In genomic region chr11:5285703-5286102, GRCh38 we compare ENCODE assay signal across 28 cellular contexts. TPM values are rescaled to one million over a fixed set of nuclear protein-coding genes. Genes with fewer than 3 reads are reported as not detected.
"Had no signal": no experiment of that assay in that cellular context is flagged by ENCODE, and none has a peak within 500 bp of the region (broad histone marks: within the 10 kb centered on the region; RNA-seq: fewer than 3 reads in every experiment).

No MANE protein-coding gene starts in this region.

- H3K4me3 ChIP-seq: cardiac muscle cell, hepatocyte, left lung, lung, right lobe of liver, skin epidermis, tibial artery had no signal

- ATAC-seq: activated T-cell treated with anti-CD3 and anti-CD28 coated beads, Interleukin-2, amount 50 U/mL, for 72 hours; left lung; naive thymus-derived CD4-positive, alpha-beta T cell; right lobe of liver had no signal

- H3K4me1 ChIP-seq: left lung, right lobe of liver had no signal

- H3K27ac ChIP-seq: cardiac muscle cell, hepatocyte, left lung, right lobe of liver, skin epidermis, tibial artery had no signal

- H3K9me3 ChIP-seq: left lung, right lobe of liver, tibial artery had no signal

- DNase-seq: activated CD4-positive, alpha-beta memory T cell treated with anti-CD3 and anti-CD28 coated beads for 36 hours; activated CD4-positive, alpha-beta T cell treated with anti-CD3 and anti-CD28 coated beads for 4 hours; activated CD4-positive, CD25-positive, alpha-beta regulatory T cell; activated effector memory CD4-positive, alpha-beta T cell treated with Interleukin-2 at 50 U/mL for 16 hours; activated naive CD4-positive, alpha-beta T cell treated with anti-CD3 and anti-CD28 coated beads for 36 hours; activated naive CD8-positive, alpha-beta T cell treated with anti-CD3 and anti-CD28 coated beads, Interleukin-2, amount 10 ng/mL, durations not matched to agents 7 days and 5 days; activated T-cell treated with anti-CD3 and anti-CD28 coated beads, Interleukin-2, amount 50 U/mL, for 72 hours; amniotic stem cell; cortex of kidney; erythroblast; foreskin melanocyte; glutamatergic neuron; immature natural killer cell; kidney glomerular epithelial cell; left lung; naive thymus-derived CD4-positive, alpha-beta T cell; occipital lobe; right lobe of liver; stimulated activated CD4-positive, alpha-beta T cell treated with anti-CD3 and anti-CD28 coated beads, Interleukin-1b, Interleukin-23, amount 100 ng/mL, for 48 hours; substantia nigra; T1000; tibial artery had no signal

- H3K27me3 ChIP-seq: cardiac muscle cell, hepatocyte, left lung, right lobe of liver, tibial artery had no signal

- H3K36me3 ChIP-seq: cardiac muscle cell, left lung, right lobe of liver, tibial artery had no signal

RNA-seq across cellular contexts. Expression of gene HBE1, which starts 16.0 kb away (rescaled TPM):
- total RNA-seq: activated CD4-positive, alpha-beta memory T cell treated with anti-CD3 and anti-CD28 coated beads for 36 hours; activated naive CD4-positive, alpha-beta T cell treated with anti-CD3 and anti-CD28 coated beads for 36 hours; activated naive CD8-positive, alpha-beta T cell treated with anti-CD3 and anti-CD28 coated beads, Interleukin-2, amount 10 ng/mL, durations not matched to agents 7 days and 5 days; activated T-cell treated with anti-CD3 and anti-CD28 coated beads, Interleukin-2, amount 50 U/mL, for 72 hours; left lung; naive thymus-derived CD4-positive, alpha-beta T cell; right lobe of liver; ureter had no signal

RNA-seq across cellular contexts. Expression of gene OR51B4, which starts 16.0 kb away (rescaled TPM):
- total RNA-seq: activated CD4-positive, alpha-beta memory T cell treated with anti-CD3 and anti-CD28 coated beads for 36 hours; activated naive CD4-positive, alpha-beta T cell treated with anti-CD3 and anti-CD28 coated beads for 36 hours; activated naive CD8-positive, alpha-beta T cell treated with anti-CD3 and anti-CD28 coated beads, Interleukin-2, amount 10 ng/mL, durations not matched to agents 7 days and 5 days; activated T-cell treated with anti-CD3 and anti-CD28 coated beads, Interleukin-2, amount 50 U/mL, for 72 hours; hepatocyte; left lung; naive thymus-derived CD4-positive, alpha-beta T cell; neural crest cell; right lobe of liver had no signal

RNA-seq across cellular contexts. Expression of gene HBG2, which starts 31.1 kb away (rescaled TPM):
- total RNA-seq: activated CD4-positive, alpha-beta memory T cell treated with anti-CD3 and anti-CD28 coated beads for 36 hours; activated naive CD4-positive, alpha-beta T cell treated with anti-CD3 and anti-CD28 coated beads for 36 hours; activated naive CD8-positive, alpha-beta T cell treated with anti-CD3 and anti-CD28 coated beads, Interleukin-2, amount 10 ng/mL, durations not matched to agents 7 days and 5 days; activated T-cell treated with anti-CD3 and anti-CD28 coated beads, Interleukin-2, amount 50 U/mL, for 72 hours; cardiac muscle cell; hepatocyte; left lung; naive thymus-derived CD4-positive, alpha-beta T cell; neural crest cell; right lobe of liver; ureter had no signal

RNA-seq across cellular contexts. Expression of gene HBG1, which starts 36.0 kb away (rescaled TPM):
- total RNA-seq: activated CD4-positive, alpha-beta memory T cell treated with anti-CD3 and anti-CD28 coated beads for 36 hours; activated naive CD4-positive, alpha-beta T cell treated with anti-CD3 and anti-CD28 coated beads for 36 hours; activated naive CD8-positive, alpha-beta T cell treated with anti-CD3 and anti-CD28 coated beads, Interleukin-2, amount 10 ng/mL, durations not matched to agents 7 days and 5 days; activated T-cell treated with anti-CD3 and anti-CD28 coated beads, Interleukin-2, amount 50 U/mL, for 72 hours; cardiac muscle cell; hepatocyte; left lung; naive thymus-derived CD4-positive, alpha-beta T cell; neural crest cell; right lobe of liver; ureter had no signal

RNA-seq across cellular contexts. Expression of gene OR51B2, which starts 38.4 kb away (rescaled TPM):
- total RNA-seq: activated CD4-positive, alpha-beta memory T cell treated with anti-CD3 and anti-CD28 coated beads for 36 hours; activated naive CD4-positive, alpha-beta T cell treated with anti-CD3 and anti-CD28 coated beads for 36 hours; activated naive CD8-positive, alpha-beta T cell treated with anti-CD3 and anti-CD28 coated beads, Interleukin-2, amount 10 ng/mL, durations not matched to agents 7 days and 5 days; activated T-cell treated with anti-CD3 and anti-CD28 coated beads, Interleukin-2, amount 50 U/mL, for 72 hours; hepatocyte; left lung; naive thymus-derived CD4-positive, alpha-beta T cell; neural crest cell; right lobe of liver; ureter had no signal
